In the genomic region with DNA sequence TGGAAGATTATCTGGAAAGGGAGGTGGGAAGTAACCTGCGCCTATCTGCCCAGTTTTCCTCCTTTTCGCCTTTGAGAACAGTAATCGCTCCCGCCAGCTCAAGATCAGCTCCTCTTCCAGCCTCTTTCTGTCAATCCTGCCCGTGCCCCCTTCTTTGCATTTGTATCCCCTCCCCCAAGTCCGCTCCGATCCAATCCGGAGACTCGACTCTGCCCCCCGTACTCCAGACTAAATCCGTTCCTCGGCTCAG, we compare ENCODE assay signal across 1 cellular context.
TF ChIP-seq lines count a peak whose summit lies in the region.

No MANE protein-coding gene starts in this region.

TF ChIP-seq in IMR-90, 13 proteins besides CTCF, POLR2A, EP300 and RAD21 (continued from another document):
- no peak for TF ChIP-seq BHLHE40 (IDR thresholded peaks at IDR 0.05; ENCODE audit: low read depth, low read length)
- TF ChIP-seq CHD1 (IDR thresholded peaks at IDR 0.05; ENCODE audit: low read depth, low read length), result no peak
- TF ChIP-seq FOS (IDR thresholded peaks at IDR 0.05; ENCODE audit: low read depth, low read length), result no peak
- TF ChIP-seq MAFK (IDR thresholded peaks at IDR 0.05; ENCODE audit: low read depth, low read length), result no peak
